ENCODE assay signal across 15 cellular contexts in the genomic region with DNA sequence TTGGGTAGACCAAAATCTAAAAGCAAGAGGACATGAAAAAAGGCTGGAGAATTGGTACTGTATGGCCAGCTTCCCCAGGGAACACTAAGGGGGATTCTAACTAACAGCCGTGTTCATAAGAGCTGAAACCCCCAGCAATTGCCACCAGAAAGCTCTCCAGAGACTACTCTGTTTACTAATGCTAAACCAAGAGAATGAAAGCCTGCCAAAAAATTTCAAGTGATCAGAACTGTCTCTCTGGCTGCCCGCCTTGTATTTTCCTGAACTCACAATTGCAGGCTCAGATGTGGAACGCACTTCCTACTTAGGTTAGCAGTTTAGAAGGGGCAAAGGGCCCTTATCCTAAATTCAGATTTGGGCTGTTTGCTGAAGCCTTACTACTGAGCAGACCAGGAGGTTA. TPM values are rescaled to one million over a fixed set of nuclear protein-coding genes. Genes with fewer than 3 reads are reported as not detected.
DNase-seq lines count a peak whose midpoint lies in the region; ATAC-seq, FAIRE-seq and TF ChIP-seq lines count a peak whose summit lies in the region.
"Had no signal": no experiment of that assay in that cellular context is flagged by ENCODE, and none has a peak within 500 bp of the region (broad histone marks: within the 10 kb centered on the region; RNA-seq: fewer than 3 reads in every experiment).

No MANE protein-coding gene starts in this region.

- no peak overlapping the region for H3K4me3 Mint-ChIP-seq in astrocyte (ENCODE audit: unreplicated experiment)
- H3K4me3 Mint-ChIP-seq: HFFc6, type B pancreatic cell had no signal

- TF ChIP-seq CTCF in astrocyte (IDR thresholded peaks at IDR 0.05; ENCODE audit: insufficient read depth, low read depth, low read length) = no peak
- no peak for TF ChIP-seq CTCF in adrenal gland (IDR thresholded peaks at IDR 0.05)
- TF ChIP-seq CTCF in GM10248 (IDR thresholded peaks at IDR 0.05; ENCODE audit: control extremely low read depth, extremely low read depth, low read depth, missing control alignments) = no peak

- no peak for FAIRE-seq in astrocyte (lab: Jason Lieb, UNC)

- POLR2A ChIA-PET in GM10248 (lab: Yijun Ruan, JAX) = no interaction called here

- H3K27me3 ChIP-seq in astrocyte (ENCODE audit: insufficient read depth, low read length) (no peaks in the 10 kb centered on the region), subcutaneous abdominal adipose tissue (ENCODE audit: control insufficient read depth in 5 of 5, insufficient read depth in 4 of 5, low read length in 5 of 5) (no peaks in the 10 kb centered on the region), adrenal gland (no peaks in the 10 kb centered on the region)

- H3K4me1 ChIP-seq in astrocyte (ENCODE audit: insufficient read depth, low read length) (peaks cover 24% of the 10 kb centered on the region), subcutaneous abdominal adipose tissue (ENCODE audit: control insufficient read depth in 5 of 5, insufficient read depth in 5 of 5, low read length in 5 of 5) (peaks cover 4 to 44% (median 35%) of the 10 kb centered on the region in 5 donors), adrenal gland (replicated peaks in 1 of 2) (peaks cover 0 to 9% of the 10 kb centered on the region in 2 donors)

- H3K27ac Mint-ChIP-seq in astrocyte (ENCODE audit: unreplicated experiment) = no peak overlapping the region
- H3K27ac Mint-ChIP-seq: HFFc6, type B pancreatic cell had no signal

- DNase-seq in NCI-H2107 treated with DMSO at 0.1 percent for 48 hours (lab: John Stamatoyannopoulos, UW; ENCODE audit: unreplicated experiment) (peak; percentile 47), NCI-H2107 (lab: John Stamatoyannopoulos, UW) (no peak), astrocyte (ENCODE audit: low read depth) (no peak), left lobe of liver (ENCODE audit: low spot score) (no peak), OCI-M1 (lab: John Stamatoyannopoulos, UW) (no peak), adrenal gland (no peak), GM10248 (ENCODE audit: extremely low spot score) (no peak)
- DNase-seq: 8988T; activated T-cell treated with anti-CD3 and anti-CD28 coated beads, Interleukin-2, amount 50 U/mL, for 48 hours; HFFc6; Kasumi-1 had no signal

- H4K20me1 ChIP-seq in astrocyte (ENCODE audit: insufficient read depth, low read length) = peaks cover 69% of the 10 kb centered on the region

- H3K27ac ChIP-seq in astrocyte (ENCODE audit: low read depth, low read length) (no peak overlapping the region), subcutaneous abdominal adipose tissue (ENCODE audit: low read depth, low read length) (peak overlapping the region; percentile 82), adrenal gland (no peak overlapping the region)

- H3K9me3 ChIP-seq in astrocyte (ENCODE audit: insufficient read depth, low read depth, low read length) (no peaks in the 10 kb centered on the region), subcutaneous abdominal adipose tissue (ENCODE audit: control insufficient read depth in 5 of 5, low read length in 5 of 5) (no peaks in the 10 kb centered on the region), adrenal gland (replicated peaks in 1 of 3) (no peaks in the 10 kb centered on the region)

- no peaks in the 10 kb centered on the region for H3K9me3 Mint-ChIP-seq in astrocyte (ENCODE audit: unreplicated experiment)
- H3K9me3 Mint-ChIP-seq: HFFc6 had no signal

- 58 to 77% (median 69%) methylated on average over 3 of the region's 3 CpGs for WGBS in adrenal gland, 4 donors

- intact Hi-C loops in adrenal gland (cut with DNase I) = no loop called here

- no peak overlapping the region for H2AFZ ChIP-seq in astrocyte (ENCODE audit: low read depth, low read length)

- peaks cover 90% of the 10 kb centered on the region for H3K79me2 ChIP-seq in astrocyte (ENCODE audit: insufficient read depth, low read length)

- ATAC-seq in left lobe of liver = peak; percentile 79
- ATAC-seq: activated CD4-positive, CD25-positive, alpha-beta regulatory T cell treated with anti-CD3 and anti-CD28 coated beads, Interleukin-2, amount 50 U/mL, for 24 hours; SK-N-SH treated with all-trans-retinoic acid at 6 μM for 48 hours had no signal

- H3K9ac ChIP-seq in astrocyte (ENCODE audit: low read length) (no peak overlapping the region), subcutaneous abdominal adipose tissue (ENCODE audit: low read length in 5 of 5) (peak overlapping the region in 2 of 5 donors; percentile 6 to 56)

- peaks cover 34% of the 10 kb centered on the region for H3K4me1 Mint-ChIP-seq in astrocyte (ENCODE audit: low read depth, unreplicated experiment)

- peaks cover 9% of the 10 kb centered on the region for H3K36me3 ChIP-seq in astrocyte (ENCODE audit: insufficient read depth, low read length)
- peaks cover 0 to 2% (median 0%) of the 10 kb centered on the region in 5 donors for H3K36me3 ChIP-seq in subcutaneous abdominal adipose tissue (ENCODE audit: control insufficient read depth in 5 of 5, insufficient read depth in 5 of 5, low read length in 5 of 5)
- H3K36me3 ChIP-seq in adrenal gland (replicated peaks in 1 of 2) = no peaks in the 10 kb centered on the region

- H3K4me3 ChIP-seq in astrocyte (ENCODE audit: insufficient read depth, low read depth, low read length) (no peak overlapping the region), subcutaneous abdominal adipose tissue (ENCODE audit: low read depth in 1 of 5, low read length in 5 of 5) (peak overlapping the region in 4 of 5 donors; percentile 1 to 37 (median 24)), adrenal gland (no peak overlapping the region)

- TF ChIP-seq POLR2A in adrenal gland (IDR thresholded peaks at IDR 0.05) = no peak

- no peaks in the 10 kb centered on the region for H3K27me3 Mint-ChIP-seq in astrocyte (ENCODE audit: low read depth, unreplicated experiment)
- H3K27me3 Mint-ChIP-seq: type B pancreatic cell had no signal

- H3K4me2 ChIP-seq in astrocyte (ENCODE audit: low read length) = peak overlapping the region; percentile 34

- peaks cover 2% of the 10 kb centered on the region for H3K36me3 Mint-ChIP-seq in astrocyte (ENCODE audit: low read depth, unreplicated experiment)

- CTCF ChIA-PET in GM10248 (lab: Yijun Ruan, JAX) = interaction anchor here (1.1 to 1.2 kb wide), 2 partner anchors 16 to 25 kb away, joined by 3 to 4 read pairs; no protein-coding TSS in a partner anchor

RNA-seq across cellular contexts. Expression of gene MYH10, which starts 24.1 kb away (rescaled TPM):
- total RNA-seq in astrocyte (125 and 150 TPM in 2 replicates), left lobe of liver (22.8 TPM), adrenal gland (100 to 1,000 TPM in 1 of 8 donors, 10 to 100 TPM in 7; 31.9 to 101 (median 46.4) TPM)
- 10 to 100 TPM in 2 of 3 donors, 1 to 10 TPM in 1; 9.8 to 31.4 (median 16.4) TPM for polyA plus RNA-seq in adrenal gland

Comparison
In these comparisons a context has a peak if more than half of its experiments do, and no peak if none do; other contexts are left out.
1. H3K4me3 ChIP-seq: peak in subcutaneous abdominal adipose tissue (4 of 5); none in astrocyte (single experiment) and adrenal gland (0 of 4).